Comparison of ENCODE assay signal across 29 cellular contexts in the genomic region with DNA sequence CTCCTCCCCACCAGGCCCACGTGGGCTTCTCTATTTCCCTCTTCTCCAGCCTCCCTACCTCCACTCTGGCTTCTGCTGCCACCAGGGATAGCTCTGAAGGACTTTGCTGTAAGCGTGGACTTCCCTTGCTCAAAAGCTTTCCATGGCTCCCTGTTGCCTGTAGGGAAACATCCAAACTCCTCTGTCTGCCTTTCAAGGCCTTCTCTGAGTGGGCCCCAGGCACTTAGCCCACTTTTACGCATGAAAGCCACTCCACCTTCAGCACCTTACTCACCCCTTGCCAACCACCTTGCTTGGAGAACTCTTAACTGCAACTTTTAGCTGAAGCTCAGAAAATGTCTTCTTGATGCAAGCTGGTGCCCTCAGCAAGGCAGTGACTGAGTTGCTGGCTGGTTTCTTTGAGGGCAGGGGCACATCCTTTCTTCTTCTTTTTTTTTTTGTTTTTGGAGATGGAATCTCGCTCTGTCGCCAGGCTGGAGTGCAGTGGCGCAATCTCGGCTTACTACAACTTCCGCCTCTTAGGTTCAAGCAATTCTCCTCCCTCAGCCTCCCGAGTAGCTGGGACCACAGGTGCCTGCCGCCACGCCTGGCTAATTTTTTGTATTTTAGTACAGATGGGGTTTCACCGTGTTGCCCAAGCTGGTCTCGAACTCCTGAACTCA. TPM values are rescaled to one million over a fixed set of nuclear protein-coding genes. Genes with fewer than 3 reads are reported as not detected.
DNase-seq lines count a peak whose midpoint lies in the region; ATAC-seq and TF ChIP-seq lines count a peak whose summit lies in the region.
"Had no signal": no experiment of that assay in that cellular context is flagged by ENCODE, and none has a peak within 500 bp of the region (broad histone marks: within the 10 kb centered on the region; RNA-seq: fewer than 3 reads in every experiment).

No MANE protein-coding gene starts in this region.

- intact Hi-C loops in Calu3 (cut with micrococcal nuclease; ENCODE audit: unreplicated experiment), result no loop called here

- H3K36me3 ChIP-seq in HEK293 (ENCODE audit: control insufficient read depth in 2 of 2, insufficient read depth in 1 of 2, low read length in 2 of 2), result no peaks in the 10 kb centered on the region
- H3K36me3 ChIP-seq: BLaER1, HAP-1 had no signal

- BruUV-seq in Calu3 (replicated peaks; lab: Mats Ljungman, UMichigan), result no TSS peak

- H3K4me1 ChIP-seq in HEK293 (ENCODE audit: control insufficient read depth, insufficient read depth, low read length), result no peaks in the 10 kb centered on the region
- H3K4me1 ChIP-seq: HAP-1 had no signal

- H3K9me3 ChIP-seq in HEK293 (ENCODE audit: control insufficient read depth, insufficient read depth, low read depth, low read length), result no peaks in the 10 kb centered on the region
- H3K9me3 ChIP-seq: BLaER1, HAP-1 had no signal

- no peaks in the 10 kb centered on the region for H3K36me3 Mint-ChIP-seq in stimulated activated effector memory CD8-positive, alpha-beta T cell treated with anti-CD3 and anti-CD28 coated beads, Interleukin-12 subunit alpha, Interleukin-12 subunit beta, amount 100 ng/mL, for 72 hours
- no peaks in the 10 kb centered on the region for H3K36me3 Mint-ChIP-seq in Calu3 (ENCODE audit: insufficient read depth, unreplicated experiment)
- H3K36me3 Mint-ChIP-seq: CD4-positive, alpha-beta memory T cell; T-cell had no signal

- no peak overlapping the region for H3K27ac ChIP-seq in HEK293 (ENCODE audit: extremely low read depth, low read depth, low read length)
- H3K27ac ChIP-seq: BLaER1, PC-9, SK-N-MC had no signal

- peak; percentile 57 for DNase-seq in NB4 (ENCODE audit: low read depth)
- DNase-seq in SKM-1 (lab: John Stamatoyannopoulos, UW; ENCODE audit: unreplicated experiment), result peak; percentile 51
- DNase-seq in stimulated activated effector memory CD8-positive, alpha-beta T cell treated with anti-CD3 and anti-CD28 coated beads, Interleukin-12 subunit alpha, Interleukin-12 subunit beta, amount 100 ng/mL, for 72 hours (ENCODE audit: low spot score in 2 of 2), result no peak
- no peak for DNase-seq in SW 1271 (lab: John Stamatoyannopoulos, UW)
- no peak for DNase-seq in NCI-H2227 (lab: John Stamatoyannopoulos, UW; ENCODE audit: unreplicated experiment)
- DNase-seq in Calu3, result no peak
- DNase-seq: CD4-positive, alpha-beta memory T cell; DMS153; GDM1; IMR-90; Karpas-422; NCI-H1092 treated with DMSO at 0.1 percent for 48 hours; NCI-H1436 treated with DMSO at 0.1 percent for 48 hours; NCI-H1930; NCI-H226; NCI-H524; NCI-H774; NK-92 treated with Interleukin-12 subunit alpha and Interleukin-12 subunit beta, amount 100 ng/mL, for 24 hours; PC-9; RPMI8226; SHP77 treated with DMSO at 0.1 percent for 48 hours; T-cell had no signal

- TF ChIP-seq POLR2A in NB4 (IDR thresholded peaks at IDR 0.05; ENCODE audit: extremely low read depth, insufficient read length), result no peak

- POLR2A ChIA-PET in HEK293 (lab: Yijun Ruan, JAX), result interaction anchor here (0.6 to 0.9 kb wide), 2 partner anchors 10 to 41 kb away, joined by 3 to 8 read pairs; no protein-coding TSS in a partner anchor

- peak overlapping the region; percentile 26 for H3K27ac Mint-ChIP-seq in stimulated activated effector memory CD8-positive, alpha-beta T cell treated with anti-CD3 and anti-CD28 coated beads, Interleukin-12 subunit alpha, Interleukin-12 subunit beta, amount 100 ng/mL, for 72 hours
- H3K27ac Mint-ChIP-seq in Calu3 (ENCODE audit: unreplicated experiment), result no peak overlapping the region
- H3K27ac Mint-ChIP-seq: GM23338; T-cell; T-helper 2 cell treated with Interferon-gamma antibody and Interleukin-4, amounts not matched to agents 5 μg/mL and 100 μg/mL, for 36 hours had no signal

- H3K4me1 Mint-ChIP-seq in stimulated activated effector memory CD8-positive, alpha-beta T cell treated with anti-CD3 and anti-CD28 coated beads, Interleukin-12 subunit alpha, Interleukin-12 subunit beta, amount 100 ng/mL, for 72 hours, result no peaks in the 10 kb centered on the region
- peaks cover 7% of the 10 kb centered on the region for H3K4me1 Mint-ChIP-seq in Calu3 (ENCODE audit: low read depth, unreplicated experiment)
- H3K4me1 Mint-ChIP-seq: CD4-positive, alpha-beta memory T cell; T-cell had no signal

- H3K27me3 Mint-ChIP-seq in Calu3 (ENCODE audit: unreplicated experiment), result peaks cover 68% of the 10 kb centered on the region

- H3K4me3 Mint-ChIP-seq in stimulated activated effector memory CD8-positive, alpha-beta T cell treated with anti-CD3 and anti-CD28 coated beads, Interleukin-12 subunit alpha, Interleukin-12 subunit beta, amount 100 ng/mL, for 72 hours, result no peak overlapping the region
- no peak overlapping the region for H3K4me3 Mint-ChIP-seq in Calu3 (ENCODE audit: low read depth, unreplicated experiment)
- H3K4me3 Mint-ChIP-seq: GM23338; T-cell; T-helper 2 cell treated with Interferon-gamma antibody and Interleukin-4, amounts not matched to agents 5 μg/mL and 100 μg/mL, for 36 hours had no signal

- no peaks in the 10 kb centered on the region for H3K9me3 Mint-ChIP-seq in stimulated activated effector memory CD8-positive, alpha-beta T cell treated with anti-CD3 and anti-CD28 coated beads, Interleukin-12 subunit alpha, Interleukin-12 subunit beta, amount 100 ng/mL, for 72 hours
- no peaks in the 10 kb centered on the region for H3K9me3 Mint-ChIP-seq in Calu3 (ENCODE audit: low read depth, unreplicated experiment)
- H3K9me3 Mint-ChIP-seq: GM23338; T-cell; T-helper 2 cell treated with Interferon-gamma antibody and Interleukin-4, amounts not matched to agents 5 μg/mL and 100 μg/mL, for 36 hours had no signal

- H3K4me3 ChIP-seq in HEK293 (ENCODE audit: low read depth, low read length) (no peak overlapping the region), NB4 (ENCODE audit: low read depth, low read length) (no peak overlapping the region)
- H3K4me3 ChIP-seq: BLaER1, GM23338, HAP-1, PC-9, SK-N-MC had no signal

- CTCF ChIA-PET in HEK293 (lab: Yijun Ruan, JAX) (interaction anchor here (0.6 to 4.2 kb wide), 5 partner anchors 16 to 175 kb away, joined by 3 to 20 read pairs (median 4); no protein-coding TSS in a partner anchor), Calu3 (lab: Charles Lee) (interaction anchor here (0.9 to 1.0 kb wide), 3 partner anchors 22 to 176 kb away, joined by 3 read pairs; a partner anchor contains a TSS)

- TF ChIP-seq CTCF in HEK293 (tag by site-specific recombination; IDR thresholded peaks at IDR 0.05), result no peak
- TF ChIP-seq CTCF in NB4 (IDR thresholded peaks at IDR 0.05; ENCODE audit: low read depth, low read length), result no peak
- TF ChIP-seq CTCF in Calu3 (IDR thresholded peaks at IDR 0.05; ENCODE audit: unreplicated experiment), result no peak

- no peak for ATAC-seq in stimulated activated effector memory CD8-positive, alpha-beta T cell treated with anti-CD3 and anti-CD28 coated beads, Interleukin-12 subunit alpha, Interleukin-12 subunit beta, amount 100 ng/mL, for 72 hours
- ATAC-seq in GM18909 (IDR thresholded peaks at IDR 0.05; ENCODE audit: poor library complexity, unreplicated experiment), result no peak
- ATAC-seq: GM23338, T-cell had no signal

TF ChIP-seq in HEK293, 187 proteins besides CTCF, POLR2A, EP300 and RAD21:
- TF ChIP-seq ZNF16 (tag by site-specific recombination; IDR thresholded peaks at IDR 0.05; ENCODE audit: low read depth) (peak; percentile 76), ZNF10 (tag by site-specific recombination; IDR thresholded peaks at IDR 0.05) (no peak), ZBTB48 (tag by site-specific recombination; IDR thresholded peaks at IDR 0.05) (no peak), ZNF248 (tag by site-specific recombination; IDR thresholded peaks at IDR 0.05) (no peak), ZNF112 (tag by site-specific recombination; IDR thresholded peaks at IDR 0.05) (no peak)

RNA-seq across cellular contexts. Expression of a gene that starts 52.0 kb away (rescaled TPM):
- 2.4 and 2.5 TPM in 2 replicates for total RNA-seq in Calu3 (2022)
- total RNA-seq: IMR-90 had no signal

Comparison
In these comparisons a context has a peak if more than half of its experiments do, and no peak if none do; other contexts are left out.
1. DNase-seq: peak in NB4 (single experiment) and SKM-1 (single experiment); none in stimulated activated effector memory CD8-positive, alpha-beta T cell treated with anti-CD3 and anti-CD28 coated beads, Interleukin-12 subunit alpha, Interleukin-12 subunit beta, amount 100 ng/mL, for 72 hours (0 of 2), SW 1271 (0 of 2), NCI-H2227 (single experiment) and Calu3 (single experiment).